Comparison of ENCODE assay signal across 9 cellular contexts in the genomic region with DNA sequence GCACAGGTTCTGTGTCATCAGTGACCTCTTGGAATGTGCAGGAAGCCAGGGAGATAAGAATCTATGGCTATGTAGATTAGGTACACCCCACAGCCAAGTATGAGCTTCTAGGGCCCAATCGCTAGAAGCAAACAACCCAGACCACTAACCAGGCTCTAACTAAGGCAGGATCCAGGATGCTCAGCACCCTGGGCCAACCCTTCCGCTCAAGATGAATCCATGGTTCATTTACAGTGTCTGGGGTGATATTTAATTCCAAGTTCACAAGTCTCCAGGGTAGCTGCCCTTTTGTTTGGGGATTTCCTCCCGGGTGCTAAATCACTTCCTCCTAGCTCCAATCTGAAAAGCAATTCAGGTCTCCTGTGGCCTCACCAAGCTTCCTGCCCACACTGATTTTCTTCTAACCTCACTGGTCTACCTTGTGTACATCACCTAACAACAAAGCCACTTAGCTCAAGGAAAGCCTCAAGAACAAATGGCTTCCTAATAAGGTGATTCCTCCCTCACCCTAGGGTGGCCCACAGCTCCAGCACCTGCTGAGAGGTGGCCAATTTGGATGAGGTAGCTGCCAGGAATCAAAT. TPM values are rescaled to one million over a fixed set of nuclear protein-coding genes. Genes with fewer than 3 reads are reported as not detected.
DNase-seq lines count a peak whose midpoint lies in the region; ATAC-seq and TF ChIP-seq lines count a peak whose summit lies in the region.
"Had no signal": no experiment of that assay in that cellular context is flagged by ENCODE, and none has a peak within 500 bp of the region (broad histone marks: within the 10 kb centered on the region; RNA-seq: fewer than 3 reads in every experiment).

No MANE protein-coding gene starts in this region.

- no peak for ATAC-seq in left ventricle myocardium superior
- ATAC-seq in left lobe of liver = no peak
- ATAC-seq in HG03139 (IDR thresholded peaks at IDR 0.05; ENCODE audit: unreplicated experiment) = no peak

- H3K27me3 Mint-ChIP-seq in type B pancreatic cell = peaks cover 3% of the 10 kb centered on the region

- H3K36me3 ChIP-seq in prostate gland = no peaks in the 10 kb centered on the region

- DNase-seq in cardiac septum (ENCODE audit: low spot score) (peak; percentile 58), left ventricle myocardium superior (no peak), left lobe of liver (ENCODE audit: low spot score) (peak; percentile 34), type B pancreatic cell (ENCODE audit: extremely low spot score, unreplicated experiment) (no peak), prostate gland (ENCODE audit: low spot score) (no peak), NCI-H1092 (lab: John Stamatoyannopoulos, UW) (no peak)
- peak; percentile 53 for DNase-seq in activated CD8-positive, alpha-beta memory T cell treated with anti-CD3 and anti-CD28 coated beads, Interleukin-2, amount 50 U/mL, for 48 hours

- H3K4me1 Mint-ChIP-seq in type B pancreatic cell (ENCODE audit: unreplicated experiment) = peaks cover 40% of the 10 kb centered on the region

- no peak overlapping the region for H3K4me3 ChIP-seq in prostate gland

- no peaks in the 10 kb centered on the region for H3K9me3 Mint-ChIP-seq in type B pancreatic cell

- peak overlapping the region; percentile 52 for H3K27ac Mint-ChIP-seq in type B pancreatic cell

- H3K36me3 Mint-ChIP-seq in type B pancreatic cell = peaks cover 11% of the 10 kb centered on the region

- no peak for TF ChIP-seq POLR2A in prostate gland (IDR thresholded peaks at IDR 0.05)

- no peaks in the 10 kb centered on the region for H3K9me3 ChIP-seq in prostate gland

- intact Hi-C loops in cardiac septum (cut with DNase I) = no loop called here
- intact Hi-C loops in left ventricle myocardium superior (cut with micrococcal nuclease) = no loop called here
- intact Hi-C loops in prostate gland (cut with DNase I) = no loop called here

- 77% methylated on average over 3 of the region's 3 CpGs for whole genome bisulfite sequencing in prostate gland

- H3K4me1 ChIP-seq in prostate gland (replicated peaks) = no peaks in the 10 kb centered on the region

- H3K27me3 ChIP-seq in prostate gland (replicated peaks; ENCODE audit: insufficient read depth) = no peaks in the 10 kb centered on the region

- TF ChIP-seq CTCF in type B pancreatic cell (conservative IDR thresholded peaks at IDR 0.05) (no peak), prostate gland (IDR thresholded peaks at IDR 0.05) (no peak)

- H3K27ac ChIP-seq in prostate gland = no peak overlapping the region

- peak overlapping the region; percentile 94 for H3K4me3 Mint-ChIP-seq in type B pancreatic cell

RNA-seq across cellular contexts. Expression of gene EHD4, which starts 2.4 kb away (rescaled TPM):
- total RNA-seq in cardiac septum (42.2 TPM), left ventricle myocardium superior (53.5 TPM), left lobe of liver (5.3 TPM), type B pancreatic cell (ENCODE audit: low replicate concordance) (18.8 and 25.2 TPM in 2 replicates), prostate gland (10 to 100 TPM; 18.4 to 22.6 TPM)

RNA-seq across cellular contexts. Expression of gene PLA2G4E, which starts 50.9 kb away (rescaled TPM):
- total RNA-seq in cardiac septum (0.08 TPM), left ventricle myocardium superior (not detected), left lobe of liver (not detected), type B pancreatic cell (ENCODE audit: low replicate concordance) (0.12 TPM in 1 of 2 replicates, not detected in the other), prostate gland (under 1 TPM; 0.17 to 0.18 TPM)
- total RNA-seq: T-helper 2 cell treated with Interferon-gamma antibody and Interleukin-4, amounts not matched to agents 100 ng/mL and 5 ng/mL, for 36 hours had no signal

Comparison
In these comparisons a context has a peak if more than half of its experiments do, and no peak if none do; other contexts are left out.
1. DNase-seq: peak in cardiac septum (single experiment), activated CD8-positive, alpha-beta memory T cell treated with anti-CD3 and anti-CD28 coated beads, Interleukin-2, amount 50 U/mL, for 48 hours (single experiment) and left lobe of liver (single experiment); none in left ventricle myocardium superior (single experiment), type B pancreatic cell (single experiment), prostate gland (single experiment) and NCI-H1092 (single experiment).